21 cellular contexts compared by ENCODE assay signal in genomic region chr3:52915245-52915772, GRCh38. TPM values are rescaled to one million over a fixed set of nuclear protein-coding genes. Genes with fewer than 3 reads are reported as not detected.
DNase-seq lines count a peak whose midpoint lies in the region; ATAC-seq and TF ChIP-seq lines count a peak whose summit lies in the region.
"Had no signal": no experiment of that assay in that cellular context is flagged by ENCODE, and none has a peak within 500 bp of the region (broad histone marks: within the 10 kb centered on the region; RNA-seq: fewer than 3 reads in every experiment).

No MANE protein-coding gene starts in this region.

- no peak for TF ChIP-seq POLR2A in esophagus squamous epithelium (IDR thresholded peaks at IDR 0.05)

- CTCF ChIA-PET in activated CD8-positive, alpha-beta memory T cell treated with anti-CD3 and anti-CD28 coated beads, Interleukin-2, amount 10 ng/mL, durations not matched to agents 7 days and 5 days (lab: Charles Lee): interaction anchor here (1.4 kb wide), 1 partner anchor 10 kb away, joined by 3 read pairs; no protein-coding TSS in a partner anchor

- 86 to 89% methylated on average over 6 of the region's 6 CpGs for WGBS in esophagus squamous epithelium, 2 donors

- H3K36me3 Mint-ChIP-seq in activated CD8-positive, alpha-beta memory T cell treated with anti-CD3 and anti-CD28 coated beads, Interleukin-2, amount 10 ng/mL, durations not matched to agents 7 days and 5 days: peaks cover 22% of the 10 kb centered on the region

- peak overlapping the region; percentile 5 for H3K27ac Mint-ChIP-seq in activated CD8-positive, alpha-beta memory T cell treated with anti-CD3 and anti-CD28 coated beads, Interleukin-2, amount 10 ng/mL, durations not matched to agents 7 days and 5 days
- H3K27ac Mint-ChIP-seq: CD8-positive, alpha-beta T cell had no signal

- DNase-seq in activated CD8-positive, alpha-beta memory T cell treated with anti-CD3 and anti-CD28 coated beads, Interleukin-2, amount 10 ng/mL, durations not matched to agents 7 days and 5 days: no peak
- no peak for DNase-seq in activated CD8-positive, alpha-beta memory T cell treated with anti-CD3 and anti-CD28 coated beads for 24 hours
- peak; percentile 32 for DNase-seq in amniotic epithelial cell (ENCODE audit: low read depth)
- DNase-seq in medulla oblongata (ENCODE audit: extremely low spot score): peak; percentile 26
- DNase-seq in esophagus squamous epithelium (lab: John Stamatoyannopoulos, UW): no peak
- no peak for DNase-seq in hippocampal formation (lab: John Stamatoyannopoulos, UW)
- DNase-seq: BE2C; Calu3; CD8-positive, alpha-beta T cell; DMS53; EL; GOT3; NCI-H1417 treated with DMSO at 0.1 percent for 48 hours; NCI-H187 treated with DMSO at 0.1 percent for 48 hours; NCI-H345; NCI-H524 treated with DMSO at 0.1 percent for 48 hours; SHP77 had no signal

- no peak overlapping the region for H3K27ac ChIP-seq in esophagus squamous epithelium
- H3K27ac ChIP-seq: KMS-11 had no signal

- no peak for TF ChIP-seq CTCF in esophagus squamous epithelium (IDR thresholded peaks at IDR 0.05)

- H3K27me3 Mint-ChIP-seq in activated CD8-positive, alpha-beta memory T cell treated with anti-CD3 and anti-CD28 coated beads, Interleukin-2, amount 10 ng/mL, durations not matched to agents 7 days and 5 days: no peaks in the 10 kb centered on the region

- no peak overlapping the region for H3K4me3 ChIP-seq in esophagus squamous epithelium
- H3K4me3 ChIP-seq: GM12878 had no signal

- no peaks in the 10 kb centered on the region for H3K4me1 Mint-ChIP-seq in activated CD8-positive, alpha-beta memory T cell treated with anti-CD3 and anti-CD28 coated beads, Interleukin-2, amount 10 ng/mL, durations not matched to agents 7 days and 5 days

- H3K27me3 ChIP-seq in esophagus squamous epithelium: no peaks in the 10 kb centered on the region
- H3K27me3 ChIP-seq: BE2C had no signal

- intact Hi-C loops in esophagus squamous epithelium (cut with DNase I): no loop called here

- H3K4me3 Mint-ChIP-seq in activated CD8-positive, alpha-beta memory T cell treated with anti-CD3 and anti-CD28 coated beads, Interleukin-2, amount 10 ng/mL, durations not matched to agents 7 days and 5 days: no peak overlapping the region
- H3K4me3 Mint-ChIP-seq: CD8-positive, alpha-beta T cell had no signal

- peaks cover 0 to 92% (median 0%) of the 10 kb centered on the region in 3 donors for H3K36me3 ChIP-seq in esophagus squamous epithelium
- H3K36me3 ChIP-seq: BE2C had no signal

- no peaks in the 10 kb centered on the region for H3K9me3 Mint-ChIP-seq in activated CD8-positive, alpha-beta memory T cell treated with anti-CD3 and anti-CD28 coated beads, Interleukin-2, amount 10 ng/mL, durations not matched to agents 7 days and 5 days (ENCODE audit: low read depth)
- H3K9me3 Mint-ChIP-seq: CD8-positive, alpha-beta T cell had no signal

- no peaks in the 10 kb centered on the region for H3K4me1 ChIP-seq in esophagus squamous epithelium
- H3K4me1 ChIP-seq: BE2C had no signal

- no peaks in the 10 kb centered on the region for H3K9me3 ChIP-seq in esophagus squamous epithelium
- H3K9me3 ChIP-seq: BE2C had no signal

- no peak for ATAC-seq in activated CD8-positive, alpha-beta memory T cell treated with anti-CD3 and anti-CD28 coated beads, Interleukin-2, amount 10 ng/mL, durations not matched to agents 7 days and 5 days
- no peak for ATAC-seq in HG03280 (IDR thresholded peaks at IDR 0.05; ENCODE audit: unreplicated experiment)
- ATAC-seq: CD8-positive, alpha-beta T cell; GM12878; SK-N-SH treated with all-trans-retinoic acid at 6 μM for 48 hours had no signal

RNA-seq across cellular contexts. Expression of gene STIMATE, which starts 18.0 kb away (rescaled TPM):
- 10 to 100 TPM; 43.3 to 47.8 TPM for total RNA-seq in activated CD8-positive, alpha-beta memory T cell treated with anti-CD3 and anti-CD28 coated beads, Interleukin-2, amount 10 ng/mL, durations not matched to agents 7 days and 5 days
- total RNA-seq in esophagus squamous epithelium: 10 to 100 TPM in 3 of 4 donors, 1 to 10 TPM in 1; 7.0 to 14.7 (median 12.4) TPM

Comparison
In these comparisons a context has a peak if more than half of its experiments do, and no peak if none do; other contexts are left out.
1. DNase-seq: peak in amniotic epithelial cell (single experiment) and medulla oblongata (single experiment); none in activated CD8-positive, alpha-beta memory T cell treated with anti-CD3 and anti-CD28 coated beads, Interleukin-2, amount 10 ng/mL, durations not matched to agents 7 days and 5 days (single experiment), activated CD8-positive, alpha-beta memory T cell treated with anti-CD3 and anti-CD28 coated beads for 24 hours (single experiment), esophagus squamous epithelium (single experiment) and hippocampal formation (0 of 2).